ENCODE assay signal across 19 cellular contexts in genomic region chr16:88356727-88357199, GRCh38. TPM values are rescaled to one million over a fixed set of nuclear protein-coding genes. Genes with fewer than 3 reads are reported as not detected.
DNase-seq lines count a peak whose midpoint lies in the region; ATAC-seq and FAIRE-seq lines count a peak whose summit lies in the region.
"Had no signal": no experiment of that assay in that cellular context is flagged by ENCODE, and none has a peak within 500 bp of the region (broad histone marks: within the 10 kb centered on the region; RNA-seq: fewer than 3 reads in every experiment).

No MANE protein-coding gene starts in this region.

- no peak overlapping the region for H3K27ac ChIP-seq in neuronal stem cell (replicated peaks; ENCODE audit: low read length)
- no peak overlapping the region for H3K27ac ChIP-seq in aorta (ENCODE audit: low read depth in 1 of 2, low read length in 2 of 2)
- H3K27ac ChIP-seq: Peyer's patch had no signal

- H3K4me1 ChIP-seq in neuronal stem cell (ENCODE audit: control insufficient read depth in 2 of 2, insufficient read depth in 1 of 2, low read depth in 1 of 2, low read length in 2 of 2) (peaks cover 0 to 6% of the 10 kb centered on the region in 2 donors), aorta (ENCODE audit: control insufficient read depth in 1 of 2, insufficient read depth in 2 of 2, low read length in 2 of 2) (no peaks in the 10 kb centered on the region)
- H3K4me1 ChIP-seq: Peyer's patch had no signal

- H2BK15ac ChIP-seq in neuronal stem cell (ENCODE audit: low read length) = peak overlapping the region; percentile 75

- H2BK5ac ChIP-seq in neuronal stem cell (ENCODE audit: low read length) = no peak overlapping the region

- no peak overlapping the region for H4K91ac ChIP-seq in neuronal stem cell (ENCODE audit: low read depth, low read length, poor library complexity)

- H3K4me3 ChIP-seq in neuronal stem cell (ENCODE audit: low read length in 2 of 2) (peak overlapping the region in 1 of 2 donors; percentile 42), aorta (ENCODE audit: low read length in 2 of 2) (no peak overlapping the region)
- H3K4me3 ChIP-seq: Peyer's patch had no signal

- no peak overlapping the region for H2AFZ ChIP-seq in neuronal stem cell (ENCODE audit: low read length)

- no peak for FAIRE-seq in urothelium cell line (lab: Jason Lieb, UNC)

- no peak overlapping the region for H4K8ac ChIP-seq in neuronal stem cell (ENCODE audit: low read depth, low read length)

- no peaks in the 10 kb centered on the region for H3K36me3 ChIP-seq in neuronal stem cell (replicated peaks in 1 of 2; ENCODE audit: control insufficient read depth in 2 of 2, insufficient read depth in 2 of 2, low read length in 2 of 2)
- H3K36me3 ChIP-seq in aorta (ENCODE audit: control insufficient read depth in 1 of 2, insufficient read depth in 2 of 2, low read length in 1 of 2) = no peaks in the 10 kb centered on the region
- H3K36me3 ChIP-seq: Peyer's patch had no signal

- no peak overlapping the region for H3K23ac ChIP-seq in neuronal stem cell (ENCODE audit: low read depth, low read length, poor library complexity)

- H2AK5ac ChIP-seq in neuronal stem cell (ENCODE audit: low read depth, low read length) = peak overlapping the region; percentile 92

- no peak overlapping the region for H3K4me2 ChIP-seq in neuronal stem cell (ENCODE audit: insufficient read depth, low read length, poor library complexity, severe bottlenecking)

- intact Hi-C loops in Right ventricle myocardium superior (cut with DNase I) (no loop called here), Right ventricle myocardium inferior (cut with DNase I) (no loop called here), aorta (cut with DNase I) (no loop called here)

- peak overlapping the region; percentile 84 for H3K14ac ChIP-seq in neuronal stem cell (ENCODE audit: low read length)

- ATAC-seq in Right ventricle myocardium superior (ENCODE audit: poor library complexity) = no peak
- ATAC-seq in Right ventricle myocardium inferior = no peak
- ATAC-seq in esophagus mucosa = peak; percentile 7
- ATAC-seq in aorta (ENCODE audit: low FRiP score) = no peak
- ATAC-seq in GM21723 (IDR thresholded peaks at IDR 0.05; ENCODE audit: unreplicated experiment) = no peak
- ATAC-seq: HCT116 had no signal

- DNase-seq in Right ventricle myocardium superior = peak; percentile 33
- no peak for DNase-seq in Right ventricle myocardium inferior (ENCODE audit: missing footprints)
- no peak for DNase-seq in neuronal stem cell (ENCODE audit: low spot score)
- peak; percentile 38 to 65 for DNase-seq in aorta
- no peak for DNase-seq in retina
- DNase-seq in urothelium cell line (ENCODE audit: low spot score) = no peak
- DNase-seq: 8988T; CD4-positive, CD25-positive, alpha-beta regulatory T cell; COR-L47; DMS 273 treated with DMSO at 0.1 percent for 48 hours; DND-41; KG1; NCI-H1694 treated with DMSO at 0.1 percent for 48 hours; NK-92 treated with Interleukin-12 subunit alpha and Interleukin-12 subunit beta, amount 100 ng/mL, for 24 hours; Peyer's patch; SHP77 had no signal

- no peaks in the 10 kb centered on the region for H3K79me1 ChIP-seq in neuronal stem cell (ENCODE audit: low read depth, low read length)

- no peak overlapping the region for H2BK120ac ChIP-seq in neuronal stem cell (ENCODE audit: low read depth, low read length)

- peak overlapping the region; percentile 66 for H3K18ac ChIP-seq in neuronal stem cell (ENCODE audit: low read length)

- H3K27me3 ChIP-seq in neuronal stem cell (ENCODE audit: control insufficient read depth in 3 of 3, insufficient read depth in 3 of 3, low read depth in 1 of 3, low read length in 3 of 3) (peaks cover 0 to 7% (median 0%) of the 10 kb centered on the region in 3 experiments), aorta (ENCODE audit: control insufficient read depth in 1 of 2, insufficient read depth in 2 of 2, low read length in 1 of 2) (no peaks in the 10 kb centered on the region)
- H3K27me3 ChIP-seq: Peyer's patch had no signal

- peak overlapping the region; percentile 22 for H2BK12ac ChIP-seq in neuronal stem cell (ENCODE audit: low read length)

- H3K9me3 ChIP-seq in neuronal stem cell (replicated peaks in 1 of 2; ENCODE audit: control insufficient read depth in 2 of 2, insufficient read depth in 1 of 2, low read depth in 1 of 2, low read length in 2 of 2) (peaks cover 2 to 5% of the 10 kb centered on the region in 2 donors), aorta (ENCODE audit: control insufficient read depth, low read length) (peaks cover under 1% of the 10 kb centered on the region)
- H3K9me3 ChIP-seq: Peyer's patch had no signal

- no peak overlapping the region for H3K9ac ChIP-seq in neuronal stem cell (ENCODE audit: low read depth, low read length, poor library complexity)

- H3K4ac ChIP-seq in neuronal stem cell (ENCODE audit: low read length) = peak overlapping the region; percentile 37

- WGBS in neuronal stem cell (ENCODE audit: extremely low coverage in 2 of 2, insufficient read length in 2 of 2, insufficient replicate concordance in 1 of 2), 2 donors = no CpG with 5 or more reads among the region's 13 CpGs
- WGBS in aorta, 2 donors = 90 to 91% methylated on average over 11 to 13 of the region's 13 CpGs

RNA-seq across cellular contexts. Expression of gene ZNF469, which starts 26.0 kb away (rescaled TPM):
- total RNA-seq in Right ventricle myocardium superior = 0.94 TPM
- 0.92 TPM for total RNA-seq in Right ventricle myocardium inferior
- total RNA-seq in esophagus mucosa = 0.24 TPM
- 0.26 TPM for polyA plus RNA-seq in neuronal stem cell (2013, experiment 1 of 2)
- 0.29 TPM for polyA plus RNA-seq in neuronal stem cell (2013, experiment 2 of 2)
- 1 to 10 TPM; 1.9 to 5.2 TPM for total RNA-seq in aorta
- under 1 TPM; 0.38 to 0.54 TPM for polyA plus RNA-seq in aorta

Comparison
In these comparisons a context has a peak if more than half of its experiments do, and no peak if none do; other contexts are left out.
1. DNase-seq: peak in Right ventricle myocardium superior (single experiment) and aorta (2 of 2); none in Right ventricle myocardium inferior (single experiment), neuronal stem cell (single experiment), retina (single experiment) and urothelium cell line (single experiment).